Comparison of ENCODE assay signal across 9 cellular contexts in the genomic region with DNA sequence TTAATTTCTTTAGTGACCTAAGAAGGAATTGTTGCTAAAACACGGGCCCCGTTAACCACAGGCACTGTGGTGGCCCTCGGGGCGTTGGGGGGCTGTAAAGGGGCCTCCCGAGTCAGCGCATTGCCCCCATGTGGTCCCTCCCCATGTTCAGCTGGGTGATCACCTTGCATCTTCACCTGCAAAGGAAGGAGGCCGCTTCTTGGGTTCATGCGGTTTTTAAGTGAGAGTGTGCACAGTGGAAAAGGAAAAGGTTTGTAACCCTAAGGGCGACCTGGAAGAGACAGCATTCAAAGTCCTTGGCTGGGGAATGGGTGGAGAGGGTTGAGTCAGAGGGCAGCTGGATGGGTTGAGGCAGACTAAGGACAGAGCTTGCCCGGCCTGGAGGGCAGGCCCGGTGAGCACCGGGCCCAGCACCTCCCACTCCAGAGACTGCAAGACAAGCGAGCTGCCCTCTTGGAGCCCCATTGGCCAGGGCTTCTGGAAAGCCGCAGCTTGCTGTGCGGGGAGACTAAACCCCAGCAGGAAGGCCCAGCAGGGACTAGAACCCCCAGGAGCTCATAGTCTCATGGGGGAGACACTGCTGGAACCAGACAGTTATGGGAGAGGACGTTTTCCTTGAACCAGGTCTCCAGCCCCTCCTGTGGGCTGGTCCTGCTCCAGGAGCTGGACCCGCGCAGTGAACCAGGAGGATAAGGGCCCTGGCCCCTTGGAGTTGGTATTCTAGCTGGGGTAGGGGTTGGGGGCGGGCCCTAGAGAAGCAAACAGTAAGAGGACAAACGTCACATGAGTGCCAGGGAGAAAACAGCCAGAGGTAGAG. TPM values are rescaled to one million over a fixed set of nuclear protein-coding genes. Genes with fewer than 3 reads are reported as not detected.
DNase-seq lines count a peak whose midpoint lies in the region; ATAC-seq and TF ChIP-seq lines count a peak whose summit lies in the region.
"Had no signal": no experiment of that assay in that cellular context is flagged by ENCODE, and none has a peak within 500 bp of the region (broad histone marks: within the 10 kb centered on the region; RNA-seq: fewer than 3 reads in every experiment).

No MANE protein-coding gene starts in this region.

- TF ChIP-seq CTCF in upper lobe of right lung (IDR thresholded peaks at IDR 0.05) = no peak

- peak overlapping the region; percentile 29 for H2BK120ac ChIP-seq in mesenchymal stem cell (ENCODE audit: low read depth, low read length)

- H3K4me3 Mint-ChIP-seq in central memory CD8-positive, alpha-beta T cell = no peak overlapping the region

- peak overlapping the region; percentile 69 for H3K9ac ChIP-seq in mesenchymal stem cell (ENCODE audit: low read length)

- peak overlapping the region in 1 of 2 experiments; percentile 22 for H3K4me3 ChIP-seq in mesenchymal stem cell (ENCODE audit: insufficient read depth in 1 of 2, low read depth in 1 of 2, low read length in 2 of 2)
- H3K4me3 ChIP-seq in upper lobe of right lung = no peak overlapping the region

- no peak overlapping the region for H3K23ac ChIP-seq in mesenchymal stem cell (ENCODE audit: low read length in 2 of 2)

- H3K27me3 Mint-ChIP-seq in central memory CD8-positive, alpha-beta T cell = no peaks in the 10 kb centered on the region

- no peak overlapping the region for H3K4me2 ChIP-seq in mesenchymal stem cell (ENCODE audit: low read length, poor library complexity, severe bottlenecking)

- H3K4me1 ChIP-seq in mesenchymal stem cell (ENCODE audit: control insufficient read depth, insufficient read depth, low read depth, low read length) (peaks cover 22% of the 10 kb centered on the region), upper lobe of right lung (peaks cover 50% of the 10 kb centered on the region)

- peaks cover 16% of the 10 kb centered on the region for H3K79me1 ChIP-seq in mesenchymal stem cell (replicated peaks; ENCODE audit: low read length, poor library complexity, severe bottlenecking)

- H2AFZ ChIP-seq in mesenchymal stem cell (ENCODE audit: low read depth, low read length) = no peak overlapping the region

- H3K27ac Mint-ChIP-seq in central memory CD8-positive, alpha-beta T cell (ENCODE audit: low read depth) = peak overlapping the region; percentile 26

- peaks cover 33% of the 10 kb centered on the region for H3K4me1 Mint-ChIP-seq in central memory CD8-positive, alpha-beta T cell

- peak overlapping the region; percentile 16 to 74 for H3K18ac ChIP-seq in mesenchymal stem cell (ENCODE audit: low read depth in 1 of 2, low read length in 2 of 2)

- H3K27ac ChIP-seq in mesenchymal stem cell (ENCODE audit: low read length, poor library complexity, severe bottlenecking) = peak overlapping the region; percentile 10
- H3K27ac ChIP-seq in upper lobe of right lung = peak overlapping the region; percentile 82

- no peak overlapping the region for H4K8ac ChIP-seq in mesenchymal stem cell (ENCODE audit: low read length)

- H3K9me3 ChIP-seq in mesenchymal stem cell (ENCODE audit: control insufficient read depth, low read length) (no peaks in the 10 kb centered on the region), upper lobe of right lung (no peaks in the 10 kb centered on the region)

- H3K14ac ChIP-seq in mesenchymal stem cell (ENCODE audit: low read length in 2 of 2) = no peak overlapping the region

- H2BK15ac ChIP-seq in mesenchymal stem cell (ENCODE audit: low read depth, poor library complexity, severe bottlenecking) = no peak overlapping the region

- H3K36me3 Mint-ChIP-seq in central memory CD8-positive, alpha-beta T cell (ENCODE audit: insufficient read depth) = peaks cover 24% of the 10 kb centered on the region

- H3K27me3 ChIP-seq in mesenchymal stem cell (ENCODE audit: control insufficient read depth in 1 of 2, insufficient read depth in 1 of 2, low read length in 2 of 2) = no peaks in the 10 kb centered on the region
- H3K27me3 ChIP-seq in upper lobe of right lung = no peaks in the 10 kb centered on the region

- H2AK5ac ChIP-seq in mesenchymal stem cell (ENCODE audit: low read length, severe bottlenecking) = no peak overlapping the region

- no peak for ATAC-seq in central memory CD8-positive, alpha-beta T cell (replicated peaks; ENCODE audit: extremely low read depth, poor library complexity, severe bottlenecking)
- ATAC-seq in upper lobe of right lung (peak; percentile 18), GM21737 (IDR thresholded peaks at IDR 0.05; ENCODE audit: unreplicated experiment) (no peak), GM21786 (IDR thresholded peaks at IDR 0.05; ENCODE audit: unreplicated experiment) (no peak)

- no peaks in the 10 kb centered on the region for H3K9me3 Mint-ChIP-seq in central memory CD8-positive, alpha-beta T cell

- H2BK5ac ChIP-seq in mesenchymal stem cell (ENCODE audit: low read depth, low read length, poor library complexity, severe bottlenecking) = no peak overlapping the region

- 80% methylated on average over 20 of the region's 20 CpGs for WGBS in mesenchymal stem cell

- no peak overlapping the region for H3K4ac ChIP-seq in mesenchymal stem cell (ENCODE audit: low read depth in 1 of 2, low read length in 2 of 2)

- no peak overlapping the region for H2BK12ac ChIP-seq in mesenchymal stem cell (ENCODE audit: low read length in 2 of 2)

- intact Hi-C loops in upper lobe of right lung (cut with DNase I) = no loop called here

- DNase-seq in activated effector memory CD4-positive, alpha-beta T cell treated with anti-CD3 and anti-CD28 coated beads, Interleukin-2, amount 50 U/mL, for 16 hours = peak; percentile 56
- no peak for DNase-seq in activated effector memory CD4-positive, alpha-beta T cell treated with Interleukin-2 at 50 U/mL for 16 hours
- no peak for DNase-seq in central memory CD8-positive, alpha-beta T cell (ENCODE audit: low spot score in 2 of 2)
- peak; percentile 44 for DNase-seq in mesenchymal stem cell
- no peak for DNase-seq in upper lobe of right lung
- DNase-seq in mucosa of gallbladder (ENCODE audit: low spot score) = no peak

- H3K36me3 ChIP-seq in mesenchymal stem cell (ENCODE audit: control insufficient read depth in 1 of 2, insufficient read depth in 2 of 2, low read depth in 1 of 2, low read length in 2 of 2) (peaks cover 34 to 40% of the 10 kb centered on the region in 2 experiments), upper lobe of right lung (peaks cover 28% of the 10 kb centered on the region)

- no peak overlapping the region for H4K91ac ChIP-seq in mesenchymal stem cell (ENCODE audit: low read length)

RNA-seq across cellular contexts. Expression of a gene that starts 59.2 kb away (rescaled TPM):
- polyA plus RNA-seq in mesenchymal stem cell (2013, experiment 1 of 2) = 0.08 TPM
- polyA plus RNA-seq in mesenchymal stem cell (2013, experiment 2 of 2) = 0.07 TPM
- 4.1 TPM for total RNA-seq in upper lobe of right lung
- 17.5 TPM for total RNA-seq in mucosa of gallbladder
- total RNA-seq: HT1080 had no signal

Comparison
In these comparisons a context has a peak if more than half of its experiments do, and no peak if none do; other contexts are left out.
1. DNase-seq: peak in activated effector memory CD4-positive, alpha-beta T cell treated with anti-CD3 and anti-CD28 coated beads, Interleukin-2, amount 50 U/mL, for 16 hours (single experiment) and mesenchymal stem cell (single experiment); none in activated effector memory CD4-positive, alpha-beta T cell treated with Interleukin-2 at 50 U/mL for 16 hours (single experiment), central memory CD8-positive, alpha-beta T cell (0 of 2), upper lobe of right lung (single experiment) and mucosa of gallbladder (single experiment).